In genomic region chr2:201139836-201140599, GRCh38 we compare ENCODE assay signal across 1 cellular context.
TF ChIP-seq lines count a peak whose summit lies in the region.

No MANE protein-coding gene starts in this region.

TF ChIP-seq in GM12878, 131 proteins besides CTCF, POLR2A, EP300 and RAD21:
- TF ChIP-seq LARP7 (IDR thresholded peaks at IDR 0.05) (no peak), KAT2A (conservative IDR thresholded peaks at IDR 0.05; ENCODE audit: control insufficient read depth, low read depth, low read length) (no peak), HDAC6 (IDR thresholded peaks at IDR 0.05; ENCODE audit: unreplicated experiment) (no peak), SP1 (IDR thresholded peaks at IDR 0.05; ENCODE audit: low read depth, low read length) (no peak), ZBTB33 (IDR thresholded peaks at IDR 0.05) (no peak), RUNX3 (IDR thresholded peaks at IDR 0.05; ENCODE audit: low read length) (no peak), KLF5 (IDR thresholded peaks at IDR 0.05; ENCODE audit: partially characterized antibody) (no peak), EED (IDR thresholded peaks at IDR 0.05; ENCODE audit: low read depth) (no peak), ZZZ3 (IDR thresholded peaks at IDR 0.05; ENCODE audit: control insufficient read depth, insufficient read length, low read depth) (no peak), RAD51 (IDR thresholded peaks at IDR 0.05) (no peak), TCF3 (IDR thresholded peaks at IDR 0.05; ENCODE audit: borderline replicate concordance, insufficient read depth, low read depth, low read length) (no peak), ZNF207 (IDR thresholded peaks at IDR 0.05; ENCODE audit: borderline replicate concordance) (no peak), IRF5 (IDR thresholded peaks at IDR 0.05; ENCODE audit: borderline replicate concordance) (no peak), YY1 (IDR thresholded peaks at IDR 0.05; ENCODE audit: low read depth, low read length) (no peak)
